ENCODE assay signal across 9 cellular contexts in the genomic region with DNA sequence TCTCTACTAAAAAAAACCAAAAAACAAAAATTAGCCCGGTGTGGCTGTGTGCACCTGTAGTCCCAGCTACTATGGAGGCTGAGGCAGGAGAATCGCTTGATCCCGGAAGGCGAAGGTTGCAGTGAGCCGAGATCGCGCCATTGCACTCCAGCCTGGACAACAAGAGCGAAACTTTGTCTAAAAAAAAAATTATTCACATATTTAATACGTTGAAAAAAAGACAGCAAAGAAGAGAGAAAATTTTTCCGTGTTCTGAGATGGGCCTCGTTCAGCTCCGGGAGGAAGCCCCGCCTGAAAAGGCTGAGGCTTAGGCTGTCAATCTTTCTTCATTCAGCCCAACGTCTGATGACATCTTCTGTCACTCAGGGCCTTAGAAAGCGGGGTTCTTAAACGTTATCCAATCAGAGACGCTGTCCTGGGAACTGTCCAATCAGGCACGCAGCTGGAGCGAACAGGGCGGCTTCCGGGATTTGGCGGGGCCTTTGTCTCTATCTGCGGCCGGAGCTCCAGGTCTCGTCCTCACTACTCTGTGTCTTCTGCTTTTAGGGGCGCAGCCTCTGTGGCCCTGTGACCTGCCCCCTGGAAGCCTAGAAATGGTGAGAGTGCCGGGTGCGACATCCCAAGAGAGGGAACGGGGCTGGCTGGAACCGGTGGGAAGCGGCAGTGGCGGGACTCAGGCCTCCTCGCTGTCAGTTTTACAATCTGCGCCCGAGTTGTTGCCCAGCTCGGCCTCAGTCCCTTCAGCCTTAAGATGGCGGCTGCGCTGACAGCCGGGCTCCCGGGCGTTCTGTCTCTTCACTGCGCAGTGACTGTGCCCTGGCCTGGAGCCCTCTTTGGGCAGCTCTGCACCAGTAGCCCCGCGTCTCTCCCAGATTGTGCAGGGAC. TPM values are rescaled to one million over a fixed set of nuclear protein-coding genes. Genes with fewer than 3 reads are reported as not detected.
A peak's percentile ranks its signal among the peaks of the same experiment; 100 is the strongest.
DNase-seq lines count a peak whose midpoint lies in the region; ATAC-seq and TF ChIP-seq lines count a peak whose summit lies in the region.
"Had no signal": no experiment of that assay in that cellular context is flagged by ENCODE, and none has a peak within 500 bp of the region (broad histone marks: within the 10 kb centered on the region; RNA-seq: fewer than 3 reads in every experiment).

A gene (plus strand): TSS at position 485 of the 885 bp plus-strand sequence. CDS start 109 bp downstream, at position 594.

- H3K27me3 ChIP-seq in CD4-positive, alpha-beta memory T cell (ENCODE audit: insufficient read depth, low read length) = no peaks in the 10 kb centered on the region
- H3K27me3 ChIP-seq in Panc1 (ENCODE audit: control insufficient read depth, insufficient read depth, low read length) = no peaks in the 10 kb centered on the region

- peak; percentile 88 to 92 (median 89) for DNase-seq in CD4-positive, alpha-beta memory T cell
- peak; percentile 75 for DNase-seq in Panc1 (ENCODE audit: low read depth, low spot score)
- DNase-seq in activated T-helper 1 cell treated with anti-CD3 and anti-CD28 coated beads, Interleukin-2, amount 50 U/mL, for 16 hours (ENCODE audit: low read depth in 1 of 2, low spot score in 1 of 2) = peak; percentile 67 to 73
- peak; percentile 97 for DNase-seq in fibroblast of peridontal ligament (ENCODE audit: extremely low read depth)
- peak; percentile 36 for DNase-seq in nephron progenitor cell
- DNase-seq in stimulated activated naive CD8-positive, alpha-beta T cell treated with anti-CD3 and anti-CD28 coated beads, Interleukin-15, amount 100 ng/mL, for 72 hours = peak; percentile 85 to 93

- in situ Hi-C loops in Panc1 (cut with HindIII; ENCODE audit: low pct_unique_long_range_greater_than_20kb, low sequenced_read_pairs) = no loop called here

- peaks cover 6 to 24% (median 15%) of the 10 kb centered on the region in 4 donors for H3K4me1 Mint-ChIP-seq in CD4-positive, alpha-beta memory T cell
- H3K4me1 Mint-ChIP-seq in nephron progenitor cell = no peaks in the 10 kb centered on the region
- H3K4me1 Mint-ChIP-seq in stimulated activated naive CD8-positive, alpha-beta T cell treated with anti-CD3 and anti-CD28 coated beads, Interleukin-15, amount 100 ng/mL, for 72 hours = peaks cover 19% of the 10 kb centered on the region
- H3K4me1 Mint-ChIP-seq: neural crest cell had no signal

- H3K36me3 Mint-ChIP-seq in CD4-positive, alpha-beta memory T cell = peaks cover 0 to 5% of the 10 kb centered on the region in 2 donors
- H3K36me3 Mint-ChIP-seq in nephron progenitor cell (ENCODE audit: low read depth) = peaks cover 8% of the 10 kb centered on the region

- BruUV-seq in Panc1 (replicated peaks; lab: Mats Ljungman, UMichigan) = no TSS peak

- ATAC-seq in GM19397 (IDR thresholded peaks at IDR 0.05; ENCODE audit: unreplicated experiment) (peak; percentile 97), HG03558 (IDR thresholded peaks at IDR 0.05; ENCODE audit: extremely low read depth, unreplicated experiment) (peak; percentile 96), Panc1 (peak; percentile 100)
- ATAC-seq in stimulated activated naive CD8-positive, alpha-beta T cell treated with anti-CD3 and anti-CD28 coated beads, Interleukin-15, amount 100 ng/mL, for 72 hours = peak; percentile 99

- H3K4me3 Mint-ChIP-seq in CD4-positive, alpha-beta memory T cell = peak within 1 kb of the TSS; percentile 93 to 97 (median 95)
- H3K4me3 Mint-ChIP-seq in nephron progenitor cell = peak within 1 kb of the TSS; percentile 81
- peak within 1 kb of the TSS; percentile 94 to 97 for H3K4me3 Mint-ChIP-seq in stimulated activated naive CD8-positive, alpha-beta T cell treated with anti-CD3 and anti-CD28 coated beads, Interleukin-15, amount 100 ng/mL, for 72 hours
- H3K4me3 Mint-ChIP-seq: neural crest cell had no signal

- peaks cover 0 to 1% (median 0%) of the 10 kb centered on the region in 8 donors for H3K9me3 Mint-ChIP-seq in CD4-positive, alpha-beta memory T cell
- peaks cover 87% of the 10 kb centered on the region for H3K9me3 Mint-ChIP-seq in nephron progenitor cell
- H3K9me3 Mint-ChIP-seq in stimulated activated naive CD8-positive, alpha-beta T cell treated with anti-CD3 and anti-CD28 coated beads, Interleukin-15, amount 100 ng/mL, for 72 hours = peaks cover 9 to 10% of the 10 kb centered on the region in 2 donors

- no peaks in the 10 kb centered on the region for H3K4me1 ChIP-seq in CD4-positive, alpha-beta memory T cell (ENCODE audit: insufficient read depth, low read length)
- 0 out of 2 replicates have a peak, but pooled peaks cover 4% of the 10 kb centered on the region for H3K4me1 ChIP-seq in Panc1 (ENCODE audit: control insufficient read depth, insufficient read depth, low read length)

- POLR2A ChIA-PET in CD4-positive, alpha-beta memory T cell (lab: Charles Lee; ENCODE audit: partially characterized antibody) = interaction anchor here (0.8 to 2.1 kb wide), 10 partner anchors 77 to 665 kb away, joined by 3 to 16 read pairs (median 7); a partner anchor contains a TSS
- POLR2A ChIA-PET in Panc1 (lab: Charles Lee) = no interaction called here

- no peaks in the 10 kb centered on the region for H3K36me3 ChIP-seq in CD4-positive, alpha-beta memory T cell (ENCODE audit: insufficient read depth, low read length)
- H3K36me3 ChIP-seq in Panc1 (ENCODE audit: control insufficient read depth, insufficient read depth, low read length) = no peaks in the 10 kb centered on the region; the same call in 1 of the 2 replicates

- CTCF ChIA-PET in CD4-positive, alpha-beta memory T cell (lab: Charles Lee; ENCODE audit: partially characterized antibody) = interaction anchor here (0.9 to 1.2 kb wide), 2 partner anchors 77 to 115 kb away, joined by 4 to 6 read pairs; no protein-coding TSS in a partner anchor
- CTCF ChIA-PET in Panc1 (lab: Charles Lee) = interaction anchor here (0.6 kb wide), 1 partner anchor 209 kb away, joined by 3 read pairs; no protein-coding TSS in a partner anchor

- H3K4me3 ChIP-seq in CD4-positive, alpha-beta memory T cell (ENCODE audit: low read length in 2 of 2) = peak within 1 kb of the TSS; percentile 53 to 59
- peak within 1 kb of the TSS; percentile 76 to 80 for H3K4me3 ChIP-seq in Panc1 (ENCODE audit: low read depth in 2 of 2, low read length in 2 of 2)

- H3K27ac Mint-ChIP-seq in CD4-positive, alpha-beta memory T cell = peak within 1 kb of the TSS; percentile 90 to 96 (median 91)
- H3K27ac Mint-ChIP-seq in nephron progenitor cell = no peak within 1 kb of the TSS
- H3K27ac Mint-ChIP-seq in stimulated activated naive CD8-positive, alpha-beta T cell treated with anti-CD3 and anti-CD28 coated beads, Interleukin-15, amount 100 ng/mL, for 72 hours = peak within 1 kb of the TSS; percentile 100

- TF ChIP-seq CTCF in Panc1 (IDR thresholded peaks at IDR 0.05) (no peak), nephron progenitor cell (IDR thresholded peaks at IDR 0.05) (no peak)

- H3K27ac ChIP-seq in CD4-positive, alpha-beta memory T cell (ENCODE audit: low read depth, low read length) = peak within 1 kb of the TSS; percentile 53
- H3K27ac ChIP-seq in Panc1 (ENCODE audit: low read length) = peak within 1 kb of the TSS; percentile 83

- no peaks in the 10 kb centered on the region for H3K27me3 Mint-ChIP-seq in CD4-positive, alpha-beta memory T cell
- H3K27me3 Mint-ChIP-seq in nephron progenitor cell (ENCODE audit: low read depth, poor library complexity) = peaks cover 3% of the 10 kb centered on the region
- no peaks in the 10 kb centered on the region for H3K27me3 Mint-ChIP-seq in stimulated activated naive CD8-positive, alpha-beta T cell treated with anti-CD3 and anti-CD28 coated beads, Interleukin-15, amount 100 ng/mL, for 72 hours

- no peaks in the 10 kb centered on the region for H3K9me3 ChIP-seq in CD4-positive, alpha-beta memory T cell (ENCODE audit: control insufficient read depth in 1 of 2, low read length in 2 of 2)
- H3K9me3 ChIP-seq in Panc1 (ENCODE audit: control insufficient read depth, insufficient read depth, low read depth, low read length) = no peaks in the 10 kb centered on the region; the same call in 1 of the 2 replicates

- intact Hi-C loops in CD4-positive, alpha-beta memory T cell (cut with micrococcal nuclease) = loop anchor here (1.0 to 10.0 kb wide), 5 partner anchors 119 to 660 kb away; a partner anchor contains a TSS
- intact Hi-C loops in Panc1 (cut with micrococcal nuclease; ENCODE audit: unreplicated experiment) = loop anchor here (10.0 kb wide), 1 partner anchor 120 kb away; no protein-coding TSS in a partner anchor

RNA-seq across cellular contexts. Expression of the gene that starts here (rescaled TPM):
- total RNA-seq in CD4-positive, alpha-beta memory T cell = 1 to 10 TPM; 3.0 to 3.3 TPM
- 1 to 10 TPM; 1.1 to 1.5 TPM for polyA plus RNA-seq in CD4-positive, alpha-beta memory T cell
- 7.2 TPM for total RNA-seq in Panc1 (2021; ENCODE audit: unreplicated experiment)
- polyA plus RNA-seq in Panc1 (2012; ENCODE audit: insufficient read length) = 0.87 TPM

Comparison
In these comparisons a context has a peak if more than half of its experiments do, and no peak if none do; other contexts are left out.
1. Peak in every context shown above with its lines: DNase-seq, ATAC-seq, H3K4me3 ChIP-seq and H3K27ac ChIP-seq.
2. DNase-seq: peak in every context shown above with its lines; median percentile 97 in fibroblast of peridontal ligament; 89 in CD4-positive, alpha-beta memory T cell; 89 in stimulated activated naive CD8-positive, alpha-beta T cell treated with anti-CD3 and anti-CD28 coated beads, Interleukin-15, amount 100 ng/mL, for 72 hours; 75 in Panc1; 70 in activated T-helper 1 cell treated with anti-CD3 and anti-CD28 coated beads, Interleukin-2, amount 50 U/mL, for 16 hours; 36 in nephron progenitor cell.